ENCODE assay signal across 10 cellular contexts in the genomic region with DNA sequence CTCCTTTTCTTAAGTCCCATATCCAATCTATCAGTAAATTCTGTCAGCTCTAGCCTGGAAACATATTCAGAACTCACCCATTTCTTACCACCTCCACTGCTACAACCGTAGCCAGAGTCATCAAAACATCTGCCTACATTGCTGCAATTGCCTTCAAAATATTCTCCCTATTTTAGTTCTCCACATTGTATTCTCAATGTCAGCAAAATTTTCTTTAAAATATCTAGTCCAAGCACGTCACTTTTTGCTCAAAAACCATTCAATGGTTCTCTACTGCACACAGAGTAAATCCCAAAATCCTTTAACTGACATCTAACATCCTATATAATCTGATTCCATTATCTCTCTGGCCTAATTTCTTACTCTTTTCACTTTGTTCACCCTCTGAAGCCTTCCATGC.
"Had no signal": no experiment of that assay in that cellular context is flagged by ENCODE, and none has a peak within 500 bp of the region (broad histone marks: within the 10 kb centered on the region; RNA-seq: fewer than 3 reads in every experiment).

No MANE protein-coding gene starts in this region.

- ATAC-seq: HCT116, K562 had no signal

- H3K9ac ChIP-seq: GM23248 had no signal

- H3K4me3 ChIP-seq: GM23248, HAP-1, K562 had no signal

- H3K27ac ChIP-seq: GM23248, HL-60 had no signal

- H3K36me3 ChIP-seq: HAP-1 had no signal

- H2AFZ ChIP-seq: GM23248 had no signal

- H3K4me1 ChIP-seq: HAP-1 had no signal

- H3K27ac Mint-ChIP-seq: HFFc6 had no signal

- DNase-seq: GM23248, GOT3, H7, HFFc6, IMR-90, KG1 had no signal

- H3K9me3 ChIP-seq: HAP-1 had no signal

- H3K4me3 Mint-ChIP-seq: HFFc6 had no signal
